ENCODE assay signal across 8 cellular contexts in the genomic region with DNA sequence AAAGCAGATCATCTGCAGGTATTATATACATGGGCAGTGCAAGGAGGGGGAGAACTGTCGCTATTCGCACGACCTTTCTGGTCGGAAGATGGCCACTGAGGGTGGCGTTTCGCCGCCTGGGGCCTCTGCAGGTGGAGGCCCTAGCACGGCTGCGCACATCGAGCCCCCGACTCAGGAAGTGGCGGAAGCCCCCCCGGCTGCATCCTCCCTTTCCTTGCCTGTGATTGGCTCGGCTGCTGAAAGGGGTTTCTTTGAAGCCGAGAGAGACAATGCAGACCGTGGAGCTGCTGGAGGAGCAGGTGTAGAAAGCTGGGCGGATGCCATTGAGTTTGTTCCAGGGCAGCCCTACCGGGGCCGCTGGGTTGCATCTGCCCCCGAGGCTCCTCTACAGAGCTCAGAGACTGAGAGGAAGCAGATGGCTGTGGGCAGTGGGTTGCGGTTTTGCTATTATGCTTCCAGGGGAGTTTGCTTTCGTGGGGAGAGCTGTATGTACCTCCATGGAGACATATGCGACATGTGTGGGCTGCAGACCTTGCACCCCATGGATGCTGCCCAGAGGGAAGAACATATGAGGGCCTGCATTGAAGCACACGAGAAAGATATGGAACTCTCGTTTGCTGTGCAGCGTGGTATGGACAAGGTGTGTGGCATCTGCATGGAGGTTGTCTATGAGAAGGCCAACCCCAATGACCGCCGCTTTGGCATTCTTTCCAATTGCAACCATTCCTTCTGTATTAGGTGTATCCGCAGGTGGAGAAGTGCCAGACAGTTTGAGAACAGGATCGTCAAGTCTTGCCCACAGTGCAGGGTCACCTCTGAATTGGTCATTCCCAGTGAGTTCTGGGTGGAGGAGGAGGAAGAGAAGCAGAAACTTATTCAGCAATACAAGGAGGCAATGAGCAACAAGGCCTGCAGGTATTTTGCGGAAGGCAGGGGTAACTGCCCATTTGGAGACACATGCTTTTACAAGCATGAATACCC. TPM values are rescaled to one million over a fixed set of nuclear protein-coding genes. Genes with fewer than 3 reads are reported as not detected.
A peak's percentile ranks its signal among the peaks of the same experiment; 100 is the strongest.
DNase-seq lines count a peak whose midpoint lies in the region; ATAC-seq and TF ChIP-seq lines count a peak whose summit lies in the region.

No MANE protein-coding gene starts in this region.

- no peak for TF ChIP-seq CTCF in brain microvascular endothelial cell (IDR thresholded peaks at IDR 0.05; ENCODE audit: low read depth, low read length, missing control alignments)

- no peak for ATAC-seq in left ventricle myocardium superior

- peak overlapping the region; percentile 41 for H3K4me3 ChIP-seq in brain microvascular endothelial cell (ENCODE audit: low read depth, low read length)

- peak; percentile 26 for DNase-seq in left ventricle myocardium superior
- DNase-seq in cardiac septum (ENCODE audit: low spot score): no peak
- DNase-seq in RPMI8226: peak; percentile 52
- no peak for DNase-seq in brain microvascular endothelial cell
- peak; percentile 34 for DNase-seq in putamen (ENCODE audit: low spot score)
- no peak for DNase-seq in HUDEP-2 (lab: John Stamatoyannopoulos, UW; ENCODE audit: unreplicated experiment in 76 of 76)
- no peak for DNase-seq in NCI-H1092 (lab: John Stamatoyannopoulos, UW)
- no peak for DNase-seq in HCEC 1CT

- H3K36me3 ChIP-seq in brain microvascular endothelial cell (replicated peaks): no peaks in the 10 kb centered on the region

- no peak overlapping the region for H3K27ac ChIP-seq in brain microvascular endothelial cell

- in situ Hi-C loops in brain microvascular endothelial cell (cut with HindIII; ENCODE audit: low pct_ligation_motif_present, low sequenced_read_pairs): no loop called here

- intact Hi-C loops in left ventricle myocardium superior (cut with micrococcal nuclease) (no loop called here), cardiac septum (cut with DNase I) (no loop called here)

- H3K27me3 ChIP-seq in brain microvascular endothelial cell (replicated peaks): no peaks in the 10 kb centered on the region

RNA-seq across cellular contexts. Expression of gene MKRN3, which starts 0.9 kb away (rescaled TPM):
- total RNA-seq in left ventricle myocardium superior: 0.72 TPM
- 0.32 TPM for total RNA-seq in cardiac septum

Comparison
In these comparisons a context has a peak if more than half of its experiments do, and no peak if none do; other contexts are left out.
1. DNase-seq: peak in left ventricle myocardium superior (single experiment), RPMI8226 (single experiment) and putamen (single experiment); none in cardiac septum (single experiment), brain microvascular endothelial cell (single experiment), HUDEP-2 (0 of 76), NCI-H1092 (single experiment) and HCEC 1CT (single experiment).